In genomic region chr9:39791356-39791755, GRCh38 we compare ENCODE assay signal across 8 cellular contexts.
A peak's percentile ranks its signal among the peaks of the same experiment; 100 is the strongest.
DNase-seq lines count a peak whose midpoint lies in the region; ATAC-seq, FAIRE-seq and TF ChIP-seq lines count a peak whose summit lies in the region.
"Not testable (repeated sequence)": the region's sequence is repeated elsewhere in the genome, so short reads cannot be mapped to it uniquely, and the experiment has no call there.

No MANE protein-coding gene starts in this region.

- not testable (repeated sequence) for H3K4me3 Mint-ChIP-seq in osteocyte (ENCODE audit: unreplicated experiment)

- BruUV-seq in GM12878 (replicated peaks; lab: Mats Ljungman, UMichigan), result not testable (repeated sequence)

- H3K27me3 Mint-ChIP-seq in osteocyte (ENCODE audit: unreplicated experiment), result not testable (repeated sequence)

- peak overlapping the region; percentile 60; the same call in 1 of the 2 replicates for H3K4me2 ChIP-seq in GM12878 (ENCODE audit: control insufficient read depth, insufficient read depth)

- not testable (repeated sequence) for H3K36me3 Mint-ChIP-seq in osteocyte (ENCODE audit: unreplicated experiment)

- H3K4me3 ChIP-seq in GM12878 (peak overlapping the region; percentile 34; the same call in 1 of the 2 replicates), upper lobe of left lung (peak overlapping the region in 2 of 4 donors; percentile 38 to 42)

- not testable (repeated sequence) for TF ChIP-seq POLR2A in GM18505 (IDR thresholded peaks at IDR 0.05; ENCODE audit: borderline replicate concordance, extremely low read depth, insufficient read depth, insufficient read length); GM12878 (IDR thresholded peaks at IDR 0.05; ENCODE audit: low read depth, low read length); upper lobe of left lung (IDR thresholded peaks at IDR 0.05)

- not testable (repeated sequence) for TF ChIP-seq RAD21 in GM12878 (IDR thresholded peaks at IDR 0.05; ENCODE audit: insufficient read depth, low read depth, low read length)

- H3K9me3 Mint-ChIP-seq in osteocyte (ENCODE audit: unreplicated experiment), result not testable (repeated sequence)

- SMC1A ChIA-PET in GM12878 (lab: Charles Lee; ENCODE audit: uncharacterized antibody, unreplicated experiment), result not testable (repeated sequence)

- intact Hi-C loops in GM12878 (cut with micrococcal nuclease; ENCODE audit: unreplicated experiment); left cardiac atrium (cut with DNase I): not testable (repeated sequence)

- RAD21 ChIA-PET in GM12878 (lab: Charles Lee; ENCODE audit: unreplicated experiment), result not testable (repeated sequence)

- H3K4me1 Mint-ChIP-seq in osteocyte (ENCODE audit: unreplicated experiment), result not testable (repeated sequence)

- not testable (repeated sequence) for TF ChIP-seq CTCF in GM12878 (IDR thresholded peaks at IDR 0.05 in 2 of 3, conservative IDR thresholded peaks at IDR 0.05 in 1 of 3; ENCODE audit: control insufficient read depth in 2 of 3, extremely low read depth in 1 of 3, insufficient read depth in 1 of 3, low read depth in 3 of 3, low read length in 3 of 3); upper lobe of left lung (IDR thresholded peaks at IDR 0.05)
- TF ChIP-seq CTCF in osteocyte (IDR thresholded peaks at IDR 0.05), result peak; percentile 22

- H4K20me1 ChIP-seq in GM12878 (ENCODE audit: control insufficient read depth, insufficient read depth), result not testable (repeated sequence)

- not testable (repeated sequence) for H3K27ac ChIP-seq in GM12878 (ENCODE audit: control insufficient read depth, insufficient read depth); upper lobe of left lung

- 27% methylated on average over 19 of the region's 31 CpGs for WGBS in GM12878 (ENCODE audit: insufficient coverage, insufficient replicate concordance, low lambda C conversion rate, missing lambda C conversion rate)
- 8 to 11% methylated on average over 5 to 19 of the region's 31 CpGs for WGBS in upper lobe of left lung, 2 donors

- FAIRE-seq in GM12878 (lab: Jason Lieb, UNC), result peak; percentile 99

- H3K9ac ChIP-seq in GM12878 (ENCODE audit: control insufficient read depth, insufficient read depth, low read length), result not testable (repeated sequence)

- H3K4me1 ChIP-seq in GM12878 (ENCODE audit: control insufficient read depth, insufficient read depth, low read length); upper lobe of left lung: not testable (repeated sequence)

- H2AFZ ChIP-seq in GM12878 (ENCODE audit: control insufficient read depth, low read depth, low read length), result peak overlapping the region; percentile 47; the same call in 1 of the 2 replicates

- in situ Hi-C loops in GM12878 (cut with MboI), result not testable (repeated sequence)

- POLR2A ChIA-PET in GM12878 (lab: Charles Lee), result not testable (repeated sequence)

- CTCF ChIA-PET in GM12878 (lab: Yijun Ruan, JAX), result not testable (repeated sequence)

- not testable (repeated sequence) for DNase-seq in GM12878 (ENCODE audit: low read depth, low spot score)
- peak; percentile 68 for DNase-seq in left cardiac atrium
- DNase-seq in osteocyte (ENCODE audit: extremely low spot score, unreplicated experiment), result peak; percentile 87
- DNase-seq in upper lobe of left lung, result peak; percentile 32 to 88

- not testable (repeated sequence) for TF ChIP-seq EP300 in GM12878 (IDR thresholded peaks at IDR 0.05; ENCODE audit: borderline replicate concordance in 1 of 2, control insufficient read depth in 1 of 2, low read depth in 2 of 2, low read length in 2 of 2); upper lobe of left lung (IDR thresholded peaks at IDR 0.05)

- not testable (repeated sequence) for H3K36me3 ChIP-seq in GM12878 (ENCODE audit: control insufficient read depth in 2 of 2, insufficient read depth in 2 of 2, low read length in 1 of 2); upper lobe of left lung

- H3K79me2 ChIP-seq in GM12878 (ENCODE audit: control insufficient read depth, insufficient read depth, low read length), result not testable (repeated sequence)

- H3K27ac Mint-ChIP-seq in osteocyte (ENCODE audit: unreplicated experiment), result not testable (repeated sequence)

- ATAC-seq in GM18505 (IDR thresholded peaks at IDR 0.05; ENCODE audit: unreplicated experiment) (peak; percentile 100), GM21529 (IDR thresholded peaks at IDR 0.05; ENCODE audit: unreplicated experiment) (peak; percentile 100), HG03095 (IDR thresholded peaks at IDR 0.05; ENCODE audit: unreplicated experiment) (peak; percentile 100), SK-N-SH treated with all-trans-retinoic acid at 6 μM for 48 hours (peak; percentile 100), GM12878 (peak; percentile 100), left cardiac atrium (peak; percentile 100), upper lobe of left lung (ENCODE audit: low FRiP score in 2 of 2) (peak; percentile 97 to 100)

- not testable (repeated sequence) for H3K27me3 ChIP-seq in GM12878 (replicated peaks in 1 of 2; ENCODE audit: control insufficient read depth in 2 of 2, insufficient read depth in 2 of 2, low read length in 1 of 2); upper lobe of left lung

- H3K9me3 ChIP-seq in GM12878 (replicated peaks; ENCODE audit: control insufficient read depth, insufficient read depth, low read length); upper lobe of left lung: not testable (repeated sequence)
